In genomic region chr17:55609737-55610201, GRCh38 we compare ENCODE assay signal across 15 cellular contexts.
DNase-seq lines count a peak whose midpoint lies in the region; ATAC-seq, FAIRE-seq and TF ChIP-seq lines count a peak whose summit lies in the region.
"Had no signal": no experiment of that assay in that cellular context is flagged by ENCODE, and none has a peak within 500 bp of the region (broad histone marks: within the 10 kb centered on the region; RNA-seq: fewer than 3 reads in every experiment).

No MANE protein-coding gene starts in this region.

- H3K4me3 ChIP-seq in fibroblast of mammary gland (ENCODE audit: control insufficient read depth, low read depth, low read length) (no peak overlapping the region), vagina (no peak overlapping the region)
- H3K4me3 ChIP-seq: ascending aorta had no signal

- peaks cover 3% of the 10 kb centered on the region for H3K9me3 Mint-ChIP-seq in nephron
- no peaks in the 10 kb centered on the region for H3K9me3 Mint-ChIP-seq in stimulated activated effector memory CD8-positive, alpha-beta T cell treated with anti-CD3 and anti-CD28 coated beads, Interleukin-12 subunit alpha, Interleukin-12 subunit beta, amount 100 ng/mL, for 72 hours
- H3K9me3 Mint-ChIP-seq: naive B cell; stimulated activated naive B cell treated with anti-CD40 and anti-IgM and Interleukin-4, amounts not matched to agents 10 μg/mL and 1 μg/mL and 100 μg/mL, for 72 hours had no signal

- peaks cover 40% of the 10 kb centered on the region for H3K4me1 ChIP-seq in vagina
- H3K4me1 ChIP-seq: ascending aorta had no signal

- TF ChIP-seq POLR2A in vagina (IDR thresholded peaks at IDR 0.05), result no peak

- DNase-seq in DMS53 (lab: John Stamatoyannopoulos, UW), result peak; percentile 15
- no peak for DNase-seq in DMS53 treated with DMSO at 0.1 percent for 48 hours (lab: John Stamatoyannopoulos, UW; ENCODE audit: unreplicated experiment)
- peak; percentile 84 for DNase-seq in fibroblast of mammary gland (ENCODE audit: low read depth)
- DNase-seq in vagina (ENCODE audit: extremely low spot score in 2 of 2), result no peak
- DNase-seq in HTR-8/SVneo (ENCODE audit: insufficient read length, low spot score), result no peak
- DNase-seq in stimulated activated effector memory CD8-positive, alpha-beta T cell treated with anti-CD3 and anti-CD28 coated beads, Interleukin-12 subunit alpha, Interleukin-12 subunit beta, amount 100 ng/mL, for 72 hours (ENCODE audit: low spot score in 2 of 2), result no peak
- DNase-seq: naive B cell; NCI-H2171; stimulated activated naive B cell treated with anti-CD40 and anti-IgM and Interleukin-4, amounts not matched to agents 10 μg/mL and 1 μg/mL and 100 μg/mL, for 72 hours; T-helper 9 cell had no signal

- no peaks in the 10 kb centered on the region for H3K36me3 ChIP-seq in vagina
- H3K36me3 ChIP-seq: ascending aorta had no signal

- TF ChIP-seq CTCF in fibroblast of mammary gland (conservative IDR thresholded peaks at IDR 0.05; ENCODE audit: control insufficient read depth, insufficient read depth, low read depth, low read length), result no peak
- no peak for TF ChIP-seq CTCF in nephron (IDR thresholded peaks at IDR 0.05; ENCODE audit: unreplicated experiment in 3 of 3)
- no peak for TF ChIP-seq CTCF in vagina (IDR thresholded peaks at IDR 0.05)

- no peaks in the 10 kb centered on the region for H3K9me3 ChIP-seq in vagina
- H3K9me3 ChIP-seq: ascending aorta had no signal

- no peaks in the 10 kb centered on the region for H3K27me3 Mint-ChIP-seq in nephron (ENCODE audit: low read depth)

- peak overlapping the region; percentile 58 for H3K27ac ChIP-seq in vagina
- H3K27ac ChIP-seq: 22Rv1, ascending aorta had no signal

- no peaks in the 10 kb centered on the region for H3K36me3 Mint-ChIP-seq in nephron (ENCODE audit: low read depth)
- H3K36me3 Mint-ChIP-seq in stimulated activated effector memory CD8-positive, alpha-beta T cell treated with anti-CD3 and anti-CD28 coated beads, Interleukin-12 subunit alpha, Interleukin-12 subunit beta, amount 100 ng/mL, for 72 hours, result no peaks in the 10 kb centered on the region
- H3K36me3 Mint-ChIP-seq: naive B cell; stimulated activated naive B cell treated with anti-CD40 and anti-IgM and Interleukin-4, amounts not matched to agents 10 μg/mL and 1 μg/mL and 100 μg/mL, for 72 hours had no signal

- H3K27ac Mint-ChIP-seq in nephron, result peak overlapping the region; percentile 47 to 74 (median 62)
- H3K27ac Mint-ChIP-seq in stimulated activated effector memory CD8-positive, alpha-beta T cell treated with anti-CD3 and anti-CD28 coated beads, Interleukin-12 subunit alpha, Interleukin-12 subunit beta, amount 100 ng/mL, for 72 hours, result no peak overlapping the region
- H3K27ac Mint-ChIP-seq: naive B cell; stimulated activated naive B cell treated with anti-CD40 and anti-IgM and Interleukin-4, amounts not matched to agents 10 μg/mL and 1 μg/mL and 100 μg/mL, for 72 hours had no signal

- no peaks in the 10 kb centered on the region for H3K27me3 ChIP-seq in vagina
- H3K27me3 ChIP-seq: ascending aorta had no signal

- no peak for ATAC-seq in stimulated activated effector memory CD8-positive, alpha-beta T cell treated with anti-CD3 and anti-CD28 coated beads, Interleukin-12 subunit alpha, Interleukin-12 subunit beta, amount 100 ng/mL, for 72 hours
- no peak for ATAC-seq in GM18868 (IDR thresholded peaks at IDR 0.05; ENCODE audit: unreplicated experiment)
- ATAC-seq: stimulated activated naive B cell treated with anti-CD40 and anti-IgM and Interleukin-4, amounts not matched to agents 10 μg/mL and 1 μg/mL and 100 μg/mL, for 72 hours had no signal

- peaks cover 70% of the 10 kb centered on the region for H3K4me1 Mint-ChIP-seq in nephron
- H3K4me1 Mint-ChIP-seq in stimulated activated effector memory CD8-positive, alpha-beta T cell treated with anti-CD3 and anti-CD28 coated beads, Interleukin-12 subunit alpha, Interleukin-12 subunit beta, amount 100 ng/mL, for 72 hours, result no peaks in the 10 kb centered on the region
- H3K4me1 Mint-ChIP-seq: naive B cell; stimulated activated naive B cell treated with anti-CD40 and anti-IgM and Interleukin-4, amounts not matched to agents 10 μg/mL and 1 μg/mL and 100 μg/mL, for 72 hours had no signal

- intact Hi-C loops in vagina (cut with DNase I), result loop anchor here (10.0 kb wide), 1 partner anchor 85 kb away; no protein-coding TSS in a partner anchor

- no peak overlapping the region for H3K4me3 Mint-ChIP-seq in nephron
- H3K4me3 Mint-ChIP-seq in stimulated activated effector memory CD8-positive, alpha-beta T cell treated with anti-CD3 and anti-CD28 coated beads, Interleukin-12 subunit alpha, Interleukin-12 subunit beta, amount 100 ng/mL, for 72 hours, result no peak overlapping the region
- H3K4me3 Mint-ChIP-seq: naive B cell; stimulated activated naive B cell treated with anti-CD40 and anti-IgM and Interleukin-4, amounts not matched to agents 10 μg/mL and 1 μg/mL and 100 μg/mL, for 72 hours had no signal

- no peak for FAIRE-seq in HTR-8/SVneo (lab: Jason Lieb, UNC)
- FAIRE-seq: endometrium had no signal

Comparison
In these comparisons a context has a peak if more than half of its experiments do, and no peak if none do; other contexts are left out.
1. DNase-seq: peak in DMS53 (single experiment) and fibroblast of mammary gland (single experiment); none in DMS53 treated with DMSO at 0.1 percent for 48 hours (single experiment), vagina (0 of 2), HTR-8/SVneo (single experiment) and stimulated activated effector memory CD8-positive, alpha-beta T cell treated with anti-CD3 and anti-CD28 coated beads, Interleukin-12 subunit alpha, Interleukin-12 subunit beta, amount 100 ng/mL, for 72 hours (0 of 2).